Comparison of ENCODE assay signal across 14 cellular contexts in genomic region chr1:164565356-164565755, GRCh38. TPM values are rescaled to one million over a fixed set of nuclear protein-coding genes. Genes with fewer than 3 reads are reported as not detected.
DNase-seq lines count a peak whose midpoint lies in the region; ATAC-seq and TF ChIP-seq lines count a peak whose summit lies in the region.
"Had no signal": no experiment of that assay in that cellular context is flagged by ENCODE, and none has a peak within 500 bp of the region (broad histone marks: within the 10 kb centered on the region; RNA-seq: fewer than 3 reads in every experiment).

No MANE protein-coding gene starts in this region.

- H3K27ac Mint-ChIP-seq in activated naive CD4-positive, alpha-beta T cell treated with anti-CD3 and anti-CD28 coated beads, Interleukin-2, amount 10 ng/mL, durations not matched to agents 7 days and 5 days, result no peak overlapping the region
- H3K27ac Mint-ChIP-seq: B cell had no signal

- H3K9ac ChIP-seq in iPS-18a (ENCODE audit: low read length), result no peak overlapping the region

- H3K36me3 Mint-ChIP-seq in activated naive CD4-positive, alpha-beta T cell treated with anti-CD3 and anti-CD28 coated beads, Interleukin-2, amount 10 ng/mL, durations not matched to agents 7 days and 5 days, result no peaks in the 10 kb centered on the region

- H3K4me1 ChIP-seq in iPS-18a (ENCODE audit: control insufficient read depth, low read depth, low read length), result peaks cover 58% of the 10 kb centered on the region

- in situ Hi-C loops in astrocyte of the cerebellum (cut with HindIII; ENCODE audit: low sequenced_read_pairs), result loop anchor here (10.0 kb wide), 1 partner anchor 199 kb away; no protein-coding TSS in a partner anchor

- no peaks in the 10 kb centered on the region for H3K27me3 ChIP-seq in iPS-18a (ENCODE audit: control insufficient read depth, insufficient read depth, low read length)

- H3K27me3 Mint-ChIP-seq in activated naive CD4-positive, alpha-beta T cell treated with anti-CD3 and anti-CD28 coated beads, Interleukin-2, amount 10 ng/mL, durations not matched to agents 7 days and 5 days, result peaks cover 12% of the 10 kb centered on the region

- TF ChIP-seq POLR2A in GM18505 (IDR thresholded peaks at IDR 0.05; ENCODE audit: borderline replicate concordance, extremely low read depth, insufficient read depth, insufficient read length), result no peak

- CTCF ChIA-PET in activated naive CD4-positive, alpha-beta T cell treated with anti-CD3 and anti-CD28 coated beads, Interleukin-2, amount 10 ng/mL, durations not matched to agents 7 days and 5 days (lab: Charles Lee), result no interaction called here

- peak overlapping the region; percentile 9 for H3K4me3 ChIP-seq in astrocyte of the cerebellum (ENCODE audit: low read depth, low read length)
- H3K4me3 ChIP-seq in iPS-18a (ENCODE audit: low read length), result peak overlapping the region; percentile 12

- H3K27ac ChIP-seq in iPS-18a (ENCODE audit: low read length), result no peak overlapping the region
- H3K27ac ChIP-seq: RWPE1 had no signal

- peak; percentile 52 for DNase-seq in ELF-1 (ENCODE audit: low read depth, low spot score)
- DNase-seq in astrocyte of the cerebellum (ENCODE audit: low read depth), result no peak
- DNase-seq in retina, result peak; percentile 18
- DNase-seq in NCI-H1436 (lab: John Stamatoyannopoulos, UW), result no peak
- no peak for DNase-seq in ureter (ENCODE audit: low spot score)
- no peak for DNase-seq in activated naive CD4-positive, alpha-beta T cell treated with anti-CD3 and anti-CD28 coated beads, Interleukin-2, amount 10 ng/mL, durations not matched to agents 7 days and 5 days
- DNase-seq: activated T-cell treated with anti-CD3 and anti-CD28 coated beads, Interleukin-2, amount 50 U/mL, for 4 hours; erythroblast; NCI-H446 treated with DMSO at 0.1 percent for 48 hours; posterior cingulate gyrus had no signal

- H3K36me3 ChIP-seq in iPS-18a (ENCODE audit: control insufficient read depth, low read depth, low read length), result peaks cover 23% of the 10 kb centered on the region

- no peaks in the 10 kb centered on the region for H3K9me3 Mint-ChIP-seq in activated naive CD4-positive, alpha-beta T cell treated with anti-CD3 and anti-CD28 coated beads, Interleukin-2, amount 10 ng/mL, durations not matched to agents 7 days and 5 days
- H3K9me3 Mint-ChIP-seq: activated T-cell treated with anti-CD3 and anti-CD28 coated beads, Interleukin-2, amount 50 U/mL, for 4 hours had no signal

- TF ChIP-seq CTCF in astrocyte of the cerebellum (IDR thresholded peaks at IDR 0.05; ENCODE audit: low read depth, low read length, missing control alignments), result no peak

- H3K4me1 Mint-ChIP-seq in activated naive CD4-positive, alpha-beta T cell treated with anti-CD3 and anti-CD28 coated beads, Interleukin-2, amount 10 ng/mL, durations not matched to agents 7 days and 5 days, result peaks cover 1% of the 10 kb centered on the region

- no peaks in the 10 kb centered on the region for H3K9me3 ChIP-seq in iPS-18a (ENCODE audit: control insufficient read depth, low read depth, low read length)

- ATAC-seq in GM18505 (IDR thresholded peaks at IDR 0.05; ENCODE audit: unreplicated experiment), result no peak
- ATAC-seq: activated T-cell treated with anti-CD3 and anti-CD28 coated beads, Interleukin-2, amount 50 U/mL, for 4 hours had no signal

- H3K4me3 Mint-ChIP-seq in activated naive CD4-positive, alpha-beta T cell treated with anti-CD3 and anti-CD28 coated beads, Interleukin-2, amount 10 ng/mL, durations not matched to agents 7 days and 5 days, result no peak overlapping the region
- H3K4me3 Mint-ChIP-seq: activated T-cell treated with anti-CD3 and anti-CD28 coated beads, Interleukin-2, amount 50 U/mL, for 4 hours; B cell had no signal

RNA-seq across cellular contexts. Expression of gene PBX1, which starts 6.4 kb away (rescaled TPM):
- total RNA-seq in ureter, result 169 TPM

Comparison
In these comparisons a context has a peak if more than half of its experiments do, and no peak if none do; other contexts are left out.
1. DNase-seq: peak in ELF-1 (single experiment) and retina (single experiment); none in astrocyte of the cerebellum (single experiment), NCI-H1436 (single experiment), ureter (single experiment) and activated naive CD4-positive, alpha-beta T cell treated with anti-CD3 and anti-CD28 coated beads, Interleukin-2, amount 10 ng/mL, durations not matched to agents 7 days and 5 days (single experiment).